In the genomic region with DNA sequence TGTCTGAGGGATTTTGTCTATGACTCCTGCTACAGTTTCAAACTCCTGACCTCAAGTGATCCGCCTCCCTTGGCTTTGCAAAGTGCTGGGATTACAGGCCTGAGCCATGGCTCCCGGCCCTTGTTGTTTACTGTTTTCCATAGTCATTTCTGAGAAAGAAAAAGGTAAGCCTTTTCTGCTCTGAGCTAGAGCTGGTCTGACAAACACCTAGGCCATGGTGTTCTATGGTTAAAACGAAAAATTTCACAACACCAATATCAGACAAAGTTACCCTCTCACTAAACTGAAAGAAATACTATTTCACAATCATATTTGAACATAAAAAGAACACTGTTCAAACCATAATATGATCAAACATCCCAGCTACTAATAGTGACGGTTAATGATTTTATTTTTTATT, we compare ENCODE assay signal across 9 cellular contexts. TPM values are rescaled to one million over a fixed set of nuclear protein-coding genes. Genes with fewer than 3 reads are reported as not detected.
"Had no signal": no experiment of that assay in that cellular context is flagged by ENCODE, and none has a peak within 500 bp of the region (broad histone marks: within the 10 kb centered on the region; RNA-seq: fewer than 3 reads in every experiment).

No MANE protein-coding gene starts in this region.

RNA-seq across cellular contexts. Expression of a gene that starts 57.5 kb away (rescaled TPM):
- total RNA-seq: activated CD4-positive, alpha-beta memory T cell treated with anti-CD3 and anti-CD28 coated beads, Interleukin-2, amount 10 ng/mL, durations not matched to agents 7 days and 5 days; activated CD8-positive, alpha-beta memory T cell treated with anti-CD3 and anti-CD28 coated beads, Interleukin-2, amount 10 ng/mL, durations not matched to agents 7 days and 5 days; activated naive CD8-positive, alpha-beta T cell treated with anti-CD3 and anti-CD28 coated beads, Interleukin-2, amount 10 ng/mL, durations not matched to agents 7 days and 5 days; ascending aorta; cardiac septum; LHCN-M2; RPMI7951; SJSA1 had no signal
- polyA plus RNA-seq: SK-N-SH had no signal
